ENCODE assay signal across 8 cellular contexts in the genomic region with DNA sequence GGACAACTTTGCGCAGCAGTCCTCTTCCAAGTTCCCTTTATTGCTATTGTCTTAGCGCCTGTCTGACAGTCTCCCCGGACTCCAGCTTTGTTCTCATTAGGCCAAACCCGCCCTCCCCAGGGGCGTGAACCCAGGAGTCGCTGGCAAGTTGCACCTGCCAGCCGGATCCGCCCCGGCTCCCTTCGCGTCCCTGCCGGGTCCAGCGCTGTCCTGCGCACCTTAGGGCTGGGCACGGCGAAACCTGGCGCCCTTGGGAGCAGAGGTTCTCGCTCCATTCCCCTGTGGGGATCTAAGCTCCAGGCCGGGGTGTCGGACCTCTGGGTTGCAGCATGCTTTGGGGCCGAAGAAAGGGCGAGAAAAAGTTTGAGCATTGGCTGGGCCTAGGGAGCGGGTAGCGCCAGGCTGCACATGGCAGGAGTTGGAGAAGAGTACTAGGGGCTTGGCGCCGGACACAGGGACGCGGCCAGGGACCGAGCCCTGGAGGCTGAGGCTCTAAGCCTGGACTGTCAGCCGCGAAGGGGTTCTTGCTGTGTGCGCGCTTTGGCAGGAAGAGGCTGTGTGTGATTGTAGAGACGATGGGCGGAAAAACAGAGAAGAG.
DNase-seq lines count a peak whose midpoint lies in the region; ATAC-seq and TF ChIP-seq lines count a peak whose summit lies in the region.

No MANE protein-coding gene starts in this region.

- CTCF ChIA-PET in CD8-positive, alpha-beta T cell (lab: Charles Lee), result no interaction called here

- no peaks in the 10 kb centered on the region for H3K9me3 Mint-ChIP-seq in CD8-positive, alpha-beta T cell

- 0 to 1% (median 0%) methylated on average over 34 to 35 of the region's 35 CpGs for WGBS in psoas muscle, 3 donors

- TF ChIP-seq CTCF in Peyer's patch (IDR thresholded peaks at IDR 0.05) (no peak), left ventricle myocardium inferior (IDR thresholded peaks at IDR 0.05; ENCODE audit: borderline replicate concordance) (no peak), psoas muscle (IDR thresholded peaks at IDR 0.05) (no peak)
- TF ChIP-seq CTCF in CD8-positive, alpha-beta T cell (IDR thresholded peaks at IDR 0.05), result no peak

- H3K9me3 ChIP-seq in Peyer's patch (no peaks in the 10 kb centered on the region), left ventricle myocardium inferior (replicated peaks) (no peaks in the 10 kb centered on the region), psoas muscle (no peaks in the 10 kb centered on the region)
- H3K9me3 ChIP-seq in CD8-positive, alpha-beta T cell (ENCODE audit: low read length), result no peaks in the 10 kb centered on the region

- H3K27me3 Mint-ChIP-seq in CD8-positive, alpha-beta T cell (ENCODE audit: low read depth), result peaks cover 28% of the 10 kb centered on the region

- H3K4me3 ChIP-seq in Peyer's patch (peak overlapping the region in 3 of 4 donors; percentile 12 to 53 (median 44)), left ventricle myocardium inferior (peak overlapping the region; percentile 69), psoas muscle (peak overlapping the region; percentile 77)
- no peak overlapping the region for H3K4me3 ChIP-seq in CD8-positive, alpha-beta T cell (ENCODE audit: low read depth, low read length)

- ATAC-seq in psoas muscle (peak; percentile 52 to 83 (median 70)), HG02588 (IDR thresholded peaks at IDR 0.05; ENCODE audit: unreplicated experiment) (no peak), GM18505 (IDR thresholded peaks at IDR 0.05; ENCODE audit: unreplicated experiment) (no peak)
- no peak for ATAC-seq in CD8-positive, alpha-beta T cell

- POLR2A ChIA-PET in CD8-positive, alpha-beta T cell (lab: Charles Lee), result no interaction called here

- DNase-seq in ELF-1 (ENCODE audit: low read depth, low spot score) (peak; percentile 42), Peyer's patch (no peak), left ventricle myocardium inferior (no peak), psoas muscle (peak; percentile 14 to 64), amniotic stem cell (lab: John Stamatoyannopoulos, UW) (no peak)
- DNase-seq in CD8-positive, alpha-beta T cell, result no peak

- no peaks in the 10 kb centered on the region for H3K36me3 Mint-ChIP-seq in CD8-positive, alpha-beta T cell

- TF ChIP-seq POLR2A in Peyer's patch (IDR thresholded peaks at IDR 0.05) (no peak), GM18505 (IDR thresholded peaks at IDR 0.05; ENCODE audit: borderline replicate concordance, extremely low read depth, insufficient read depth, insufficient read length) (no peak)

- H3K27ac Mint-ChIP-seq in CD8-positive, alpha-beta T cell, result no peak overlapping the region

- H3K36me3 ChIP-seq in Peyer's patch (no peaks in the 10 kb centered on the region), left ventricle myocardium inferior (no peaks in the 10 kb centered on the region), psoas muscle (ENCODE audit: insufficient read depth in 1 of 2, low read depth in 1 of 2) (no peaks in the 10 kb centered on the region)
- H3K36me3 ChIP-seq in CD8-positive, alpha-beta T cell (ENCODE audit: insufficient read depth, low read length), result no peaks in the 10 kb centered on the region

- H3K27me3 ChIP-seq in Peyer's patch, result peaks cover 0 to 7% of the 10 kb centered on the region in 2 donors
- H3K27me3 ChIP-seq in left ventricle myocardium inferior (ENCODE audit: low read depth), result peaks cover 61% of the 10 kb centered on the region
- no peaks in the 10 kb centered on the region for H3K27me3 ChIP-seq in psoas muscle (ENCODE audit: insufficient read depth in 3 of 3, low read length in 2 of 3)
- no peaks in the 10 kb centered on the region for H3K27me3 ChIP-seq in CD8-positive, alpha-beta T cell (ENCODE audit: insufficient read depth, low read length)

- H3K27ac ChIP-seq in Peyer's patch, result no peak overlapping the region
- no peak overlapping the region for H3K27ac ChIP-seq in left ventricle myocardium inferior (replicated peaks)
- H3K27ac ChIP-seq in psoas muscle, result no peak overlapping the region
- H3K27ac ChIP-seq in CD8-positive, alpha-beta T cell (ENCODE audit: low read depth, low read length), result no peak overlapping the region

- H3K4me3 Mint-ChIP-seq in CD8-positive, alpha-beta T cell, result no peak overlapping the region

- no peaks in the 10 kb centered on the region for H3K4me1 Mint-ChIP-seq in CD8-positive, alpha-beta T cell (ENCODE audit: low read depth)

- intact Hi-C loops in left ventricle myocardium inferior (cut with micrococcal nuclease) (no loop called here), psoas muscle (cut with DNase I) (no loop called here)
- intact Hi-C loops in CD8-positive, alpha-beta T cell (cut with DNase I, micrococcal nuclease), result no loop called here

- H3K4me1 ChIP-seq in Peyer's patch (peaks cover 0 to 13% (median 0%) of the 10 kb centered on the region in 4 donors), left ventricle myocardium inferior (peaks cover 18% of the 10 kb centered on the region), psoas muscle (no peaks in the 10 kb centered on the region)
- H3K4me1 ChIP-seq in CD8-positive, alpha-beta T cell (ENCODE audit: insufficient read depth, low read length), result no peaks in the 10 kb centered on the region

Comparison
In these comparisons a context has a peak if more than half of its experiments do, and no peak if none do; other contexts are left out.
1. DNase-seq: peak in ELF-1 (single experiment) and psoas muscle (2 of 2); none in Peyer's patch (0 of 3), left ventricle myocardium inferior (single experiment), CD8-positive, alpha-beta T cell (0 of 7) and amniotic stem cell (single experiment).
2. ATAC-seq: peak in psoas muscle (4 of 4); none in CD8-positive, alpha-beta T cell (single experiment), HG02588 (single experiment) and GM18505 (single experiment).